Comparison of ENCODE assay signal across 10 cellular contexts in the genomic region with DNA sequence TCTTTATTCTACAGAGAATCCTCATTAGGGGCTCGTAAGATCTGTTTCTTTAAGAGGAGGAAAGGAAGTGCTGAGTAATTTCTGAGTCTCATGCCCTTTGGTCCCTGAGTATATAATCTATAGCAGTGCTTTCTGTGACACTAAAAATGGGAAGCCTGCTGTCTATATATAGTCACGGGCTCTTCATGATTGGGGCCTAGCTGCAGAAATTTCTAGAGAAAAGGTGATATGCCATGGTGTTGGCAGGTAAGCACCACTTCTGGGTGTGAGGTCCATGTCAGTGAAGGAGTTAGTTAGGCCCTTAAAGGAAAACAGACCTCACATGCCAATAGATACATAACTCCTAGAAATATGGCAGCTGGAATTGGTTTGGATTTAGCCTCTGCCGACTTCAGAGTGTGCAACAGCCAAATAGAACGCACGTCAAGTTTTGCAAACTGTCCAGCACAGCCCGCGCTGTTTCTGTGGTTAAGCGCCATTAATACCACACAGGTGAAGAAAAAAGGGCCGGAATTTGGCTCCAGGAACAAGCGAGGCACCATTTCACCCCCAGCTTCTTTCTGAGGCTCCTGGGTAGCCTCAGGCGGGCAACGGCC.
DNase-seq lines count a peak whose midpoint lies in the region; ATAC-seq and TF ChIP-seq lines count a peak whose summit lies in the region.
"Had no signal": no experiment of that assay in that cellular context is flagged by ENCODE, and none has a peak within 500 bp of the region (broad histone marks: within the 10 kb centered on the region; RNA-seq: fewer than 3 reads in every experiment).

No MANE protein-coding gene starts in this region.

- no peaks in the 10 kb centered on the region for H3K36me3 Mint-ChIP-seq in osteocyte (ENCODE audit: unreplicated experiment)
- H3K36me3 Mint-ChIP-seq in activated CD8-positive, alpha-beta T cell treated with anti-CD3 and anti-CD28 coated beads for 36 hours (ENCODE audit: low read depth), result no peaks in the 10 kb centered on the region

- ATAC-seq in activated CD8-positive, alpha-beta T cell treated with anti-CD3 and anti-CD28 coated beads for 36 hours, result no peak
- ATAC-seq in GM18868 (IDR thresholded peaks at IDR 0.05; ENCODE audit: unreplicated experiment), result no peak

- no peaks in the 10 kb centered on the region for H3K27me3 Mint-ChIP-seq in osteocyte (ENCODE audit: unreplicated experiment)
- peaks cover 32% of the 10 kb centered on the region for H3K27me3 Mint-ChIP-seq in activated CD8-positive, alpha-beta T cell treated with anti-CD3 and anti-CD28 coated beads for 36 hours

- peak overlapping the region; percentile 95 for H3K27ac Mint-ChIP-seq in osteocyte (ENCODE audit: unreplicated experiment)
- H3K27ac Mint-ChIP-seq in activated CD8-positive, alpha-beta T cell treated with anti-CD3 and anti-CD28 coated beads for 36 hours, result no peak overlapping the region

- H3K4me3 Mint-ChIP-seq in osteocyte (ENCODE audit: unreplicated experiment), result peak overlapping the region; percentile 83
- H3K4me3 Mint-ChIP-seq in activated CD8-positive, alpha-beta T cell treated with anti-CD3 and anti-CD28 coated beads for 36 hours, result no peak overlapping the region

- H3K4me3 ChIP-seq in epithelial cell of esophagus (ENCODE audit: low read length), result peak overlapping the region; percentile 22

- H3K9me3 Mint-ChIP-seq in osteocyte (ENCODE audit: unreplicated experiment), result no peaks in the 10 kb centered on the region
- H3K9me3 Mint-ChIP-seq in activated CD8-positive, alpha-beta T cell treated with anti-CD3 and anti-CD28 coated beads for 36 hours, result no peaks in the 10 kb centered on the region

- H3K4me1 Mint-ChIP-seq in osteocyte (ENCODE audit: unreplicated experiment), result peaks cover 44% of the 10 kb centered on the region
- H3K4me1 Mint-ChIP-seq in activated CD8-positive, alpha-beta T cell treated with anti-CD3 and anti-CD28 coated beads for 36 hours (ENCODE audit: low read depth), result peaks cover 2% of the 10 kb centered on the region

- TF ChIP-seq CTCF in epithelial cell of esophagus (IDR thresholded peaks at IDR 0.05; ENCODE audit: insufficient read depth, low read depth, low read length, missing control alignments), result no peak
- no peak for TF ChIP-seq CTCF in osteocyte (IDR thresholded peaks at IDR 0.05)
- no peak for TF ChIP-seq CTCF in activated CD8-positive, alpha-beta T cell treated with anti-CD3 and anti-CD28 coated beads for 36 hours (IDR thresholded peaks at IDR 0.05)

- POLR2A ChIA-PET in activated CD8-positive, alpha-beta T cell treated with anti-CD3 and anti-CD28 coated beads for 36 hours (lab: Charles Lee), result no interaction called here

- peak; percentile 64 for DNase-seq in EH (ENCODE audit: low read depth)
- DNase-seq in NOMO-1 (lab: John Stamatoyannopoulos, UW; ENCODE audit: unreplicated experiment in 2 of 2), result peak; percentile 64 to 81
- DNase-seq in epithelial cell of esophagus (ENCODE audit: low read depth), result peak; percentile 34
- DNase-seq in osteocyte (ENCODE audit: extremely low spot score, unreplicated experiment), result no peak
- DNase-seq in activated CD8-positive, alpha-beta T cell treated with anti-CD3 and anti-CD28 coated beads for 36 hours, result no peak
- no peak for DNase-seq in pons (ENCODE audit: low spot score)
- DNase-seq in epidermal melanocyte (ENCODE audit: insufficient read length, low spot score), result no peak
- DNase-seq: central memory CD4-positive, alpha-beta T cell; NCI-H187 had no signal

- CTCF ChIA-PET in activated CD8-positive, alpha-beta T cell treated with anti-CD3 and anti-CD28 coated beads for 36 hours (lab: Charles Lee), result no interaction called here

- intact Hi-C loops in activated CD8-positive, alpha-beta T cell treated with anti-CD3 and anti-CD28 coated beads for 36 hours (cut with micrococcal nuclease), result no loop called here

Comparison
In these comparisons a context has a peak if more than half of its experiments do, and no peak if none do; other contexts are left out.
1. DNase-seq: peak in EH (single experiment), NOMO-1 (2 of 2) and epithelial cell of esophagus (single experiment); none in osteocyte (single experiment), activated CD8-positive, alpha-beta T cell treated with anti-CD3 and anti-CD28 coated beads for 36 hours (single experiment), pons (single experiment) and epidermal melanocyte (single experiment).